In genomic region chr16:60199154-60199553, GRCh38 we compare ENCODE assay signal across 28 cellular contexts.
"Had no signal": no experiment of that assay in that cellular context is flagged by ENCODE, and none has a peak within 500 bp of the region (broad histone marks: within the 10 kb centered on the region; RNA-seq: fewer than 3 reads in every experiment).

No MANE protein-coding gene starts in this region.

- H3K36me3 Mint-ChIP-seq: memory B cell; naive thymus-derived CD8-positive, alpha-beta T cell; stimulated activated naive B cell treated with anti-CD40 and anti-IgM and Interleukin-4, amounts not matched to agents 10 μg/mL and 1 μg/mL and 100 μg/mL, for 72 hours had no signal

- H3K4me1 Mint-ChIP-seq: memory B cell; naive thymus-derived CD8-positive, alpha-beta T cell; stimulated activated naive B cell treated with anti-CD40 and anti-IgM and Interleukin-4, amounts not matched to agents 10 μg/mL and 1 μg/mL and 100 μg/mL, for 72 hours had no signal

- DNase-seq: colonic mucosa; effector CD8-positive, alpha-beta T cell; foreskin keratinocyte; heart left ventricle; midbrain; naive thymus-derived CD8-positive, alpha-beta T cell; nephron progenitor cell; right lobe of liver; small intestine; stimulated activated CD4-positive, alpha-beta T cell treated with anti-CD3 and anti-CD28 coated beads, Interleukin-15, amount 100 ng/mL, for 24 hours; stimulated activated CD4-positive, alpha-beta T cell treated with anti-CD3 and anti-CD28 coated beads, Interleukin-2, amount 100 ng/mL, for 48 hours; stimulated activated naive B cell treated with anti-CD40 and anti-IgM and Interleukin-4, amounts not matched to agents 10 μg/mL and 1 μg/mL and 100 μg/mL, for 72 hours; upper lobe of left lung; uterus had no signal

- H3K9me3 ChIP-seq: colonic mucosa, esophagus muscularis mucosa, gastroesophageal sphincter, heart left ventricle, right lobe of liver, thoracic aorta, tibial nerve, upper lobe of left lung, uterus had no signal

- H3K4me1 ChIP-seq: colonic mucosa, foreskin keratinocyte, gastroesophageal sphincter, parathyroid adenoma, right lobe of liver, upper lobe of left lung, uterus had no signal

- FAIRE-seq: endothelial cell of umbilical vein, keratinocyte, small intestine had no signal

- H3K27ac ChIP-seq: colonic mucosa, esophagus muscularis mucosa, foreskin keratinocyte, gastroesophageal sphincter, heart left ventricle, hepatocyte, parathyroid adenoma, right lobe of liver, thoracic aorta, tibial nerve, upper lobe of left lung, uterus had no signal

- H3K9ac ChIP-seq: parathyroid adenoma had no signal

- H3K4me3 Mint-ChIP-seq: dendritic cell treated with granulocyte-macrophage colony-stimulating factor and Interleukin-4, amounts not matched to agents 40 ng/mL and 50 ng/mL, for 4 days; memory B cell; naive thymus-derived CD8-positive, alpha-beta T cell; nephron progenitor cell; stimulated activated naive B cell treated with anti-CD40 and anti-IgM and Interleukin-4, amounts not matched to agents 10 μg/mL and 1 μg/mL and 100 μg/mL, for 72 hours; stimulated activated naive CD8-positive, alpha-beta T cell treated with anti-CD3 and anti-CD28 coated beads, Interleukin-15, Interleukin-2, amounts not matched to agents 100 ng/mL and 50 ng/mL, for 24 hours had no signal

- H3K27me3 Mint-ChIP-seq: dendritic cell treated with granulocyte-macrophage colony-stimulating factor and Interleukin-4, amounts not matched to agents 40 ng/mL and 50 ng/mL, for 4 days; memory B cell; naive thymus-derived CD8-positive, alpha-beta T cell; progenitor cell of endocrine pancreas; stimulated activated naive B cell treated with anti-CD40 and anti-IgM and Interleukin-4, amounts not matched to agents 10 μg/mL and 1 μg/mL and 100 μg/mL, for 72 hours; stimulated activated naive CD8-positive, alpha-beta T cell treated with anti-CD3 and anti-CD28 coated beads, Interleukin-15, Interleukin-2, amounts not matched to agents 100 ng/mL and 50 ng/mL, for 24 hours had no signal

- H3K36me3 ChIP-seq: colonic mucosa, esophagus muscularis mucosa, gastroesophageal sphincter, heart left ventricle, right lobe of liver, thoracic aorta, tibial nerve, upper lobe of left lung, uterus had no signal

- H3K4me3 ChIP-seq: colonic mucosa, esophagus muscularis mucosa, gastroesophageal sphincter, heart left ventricle, hepatocyte, lung, right lobe of liver, thoracic aorta, tibial nerve, upper lobe of left lung, uterus had no signal

- H3K9me3 Mint-ChIP-seq: dendritic cell treated with granulocyte-macrophage colony-stimulating factor and Interleukin-4, amounts not matched to agents 40 ng/mL and 50 ng/mL, for 4 days had no signal

- ATAC-seq: foreskin keratinocyte; gastroesophageal sphincter; heart left ventricle; left lobe of liver; naive thymus-derived CD8-positive, alpha-beta T cell; right lobe of liver; stimulated activated naive B cell treated with anti-CD40 and anti-IgM and Interleukin-4, amounts not matched to agents 10 μg/mL and 1 μg/mL and 100 μg/mL, for 72 hours had no signal

- H3K27ac Mint-ChIP-seq: dendritic cell treated with granulocyte-macrophage colony-stimulating factor and Interleukin-4, amounts not matched to agents 40 ng/mL and 50 ng/mL, for 4 days; memory B cell; naive thymus-derived CD8-positive, alpha-beta T cell; nephron progenitor cell; progenitor cell of endocrine pancreas; stimulated activated naive B cell treated with anti-CD40 and anti-IgM and Interleukin-4, amounts not matched to agents 10 μg/mL and 1 μg/mL and 100 μg/mL, for 72 hours; stimulated activated naive CD8-positive, alpha-beta T cell treated with anti-CD3 and anti-CD28 coated beads, Interleukin-15, Interleukin-2, amounts not matched to agents 100 ng/mL and 50 ng/mL, for 24 hours had no signal
